ENCODE assay signal across 18 cellular contexts in genomic region chr1:42981406-42981805, GRCh38.
"Had no signal": no experiment of that assay in that cellular context is flagged by ENCODE, and none has a peak within 500 bp of the region (broad histone marks: within the 10 kb centered on the region; RNA-seq: fewer than 3 reads in every experiment).

No MANE protein-coding gene starts in this region.

- DNase-seq: activated B cell treated with CpG ODN at 0.5 μM for 24 hours; activated CD4-positive, alpha-beta memory T cell treated with anti-CD3 and anti-CD28 coated beads for 36 hours; activated CD4-positive, alpha-beta T cell treated with anti-CD3 and anti-CD28 coated beads for 4 hours; cerebellar nuclear complex; cortex of kidney; effector CD4-positive, alpha-beta T cell; heart right ventricle; immature natural killer cell; kidney glomerular epithelial cell; left ventricle myocardium superior; natural killer cell; sigmoid colon; stimulated activated CD4-positive, alpha-beta T cell treated with anti-CD3 and anti-CD28 coated beads, Interleukin-4, amount 100 ng/mL, for 24 hours; stimulated activated naive B cell treated with anti-CD40 and anti-IgM and Interleukin-4, amounts not matched to agents 10 μg/mL and 1 μg/mL and 100 μg/mL, for 72 hours had no signal

- H3K27me3 ChIP-seq: esophagus muscularis mucosa, gastroesophageal sphincter, heart right ventricle, sigmoid colon had no signal

- H3K4me1 ChIP-seq: esophagus muscularis mucosa, gastroesophageal sphincter, sigmoid colon had no signal

- H3K36me3 ChIP-seq: heart right ventricle, sigmoid colon had no signal

- H3K36me3 Mint-ChIP-seq: activated CD4-positive, alpha-beta memory T cell treated with anti-CD3 and anti-CD28 coated beads for 36 hours; natural killer cell had no signal

- H3K4me1 Mint-ChIP-seq: immature natural killer cell had no signal

- H3K27me3 Mint-ChIP-seq: activated B cell treated with CpG ODN at 0.5 μM for 24 hours; activated CD4-positive, alpha-beta memory T cell treated with anti-CD3 and anti-CD28 coated beads for 36 hours; activated naive CD8-positive, alpha-beta T cell; stimulated activated naive B cell treated with anti-CD40 and anti-IgM and Interleukin-4, amounts not matched to agents 10 μg/mL and 1 μg/mL and 100 μg/mL, for 72 hours had no signal

- H3K9me3 ChIP-seq: esophagus muscularis mucosa, gastroesophageal sphincter, heart right ventricle, sigmoid colon had no signal

- H3K4me3 ChIP-seq: esophagus muscularis mucosa, gastroesophageal sphincter, heart right ventricle, sigmoid colon had no signal

- ATAC-seq: gastroesophageal sphincter, heart right ventricle, left ventricle myocardium superior, natural killer cell had no signal

- H3K27ac Mint-ChIP-seq: activated B cell treated with CpG ODN at 0.5 μM for 24 hours; activated CD4-positive, alpha-beta memory T cell treated with anti-CD3 and anti-CD28 coated beads for 36 hours; activated naive CD8-positive, alpha-beta T cell; immature natural killer cell; natural killer cell; T-helper 2 cell treated with Interferon-gamma antibody and Interleukin-4, amounts not matched to agents 5 μg/mL and 100 μg/mL, for 36 hours had no signal

- H3K4me3 Mint-ChIP-seq: activated B cell treated with CpG ODN at 0.5 μM for 24 hours; activated CD4-positive, alpha-beta memory T cell treated with anti-CD3 and anti-CD28 coated beads for 36 hours; activated naive CD8-positive, alpha-beta T cell; immature natural killer cell; natural killer cell; stimulated activated naive B cell treated with anti-CD40 and anti-IgM and Interleukin-4, amounts not matched to agents 10 μg/mL and 1 μg/mL and 100 μg/mL, for 72 hours; T-helper 2 cell treated with Interferon-gamma antibody and Interleukin-4, amounts not matched to agents 5 μg/mL and 100 μg/mL, for 36 hours had no signal

- H3K27ac ChIP-seq: esophagus muscularis mucosa, gastroesophageal sphincter, heart right ventricle, sigmoid colon had no signal

- H3K9me3 Mint-ChIP-seq: activated B cell treated with CpG ODN at 0.5 μM for 24 hours; activated CD4-positive, alpha-beta memory T cell treated with anti-CD3 and anti-CD28 coated beads for 36 hours; immature natural killer cell; natural killer cell; stimulated activated naive B cell treated with anti-CD40 and anti-IgM and Interleukin-4, amounts not matched to agents 10 μg/mL and 1 μg/mL and 100 μg/mL, for 72 hours; T-helper 2 cell treated with Interferon-gamma antibody and Interleukin-4, amounts not matched to agents 5 μg/mL and 100 μg/mL, for 36 hours had no signal
